ENCODE assay signal across 14 cellular contexts in genomic region chr6:44800171-44800671, GRCh38.
DNase-seq lines count a peak whose midpoint lies in the region; TF ChIP-seq lines count a peak whose summit lies in the region.
"Had no signal": no experiment of that assay in that cellular context is flagged by ENCODE, and none has a peak within 500 bp of the region (broad histone marks: within the 10 kb centered on the region; RNA-seq: fewer than 3 reads in every experiment).

No MANE protein-coding gene starts in this region.

- H3K4me1 Mint-ChIP-seq in brain (peaks cover 24% of the 10 kb centered on the region), glutamatergic neuron (ENCODE audit: low read depth, unreplicated experiment) (no peaks in the 10 kb centered on the region)
- H3K4me1 Mint-ChIP-seq: activated naive CD4-positive, alpha-beta T cell treated with anti-CD3 and anti-CD28 coated beads, Interleukin-2, amount 50 U/mL, for 24 hours had no signal

- H3K27ac Mint-ChIP-seq in brain, result peak overlapping the region in 3 of 5 experiments; percentile 9 to 17 (median 14)
- no peak overlapping the region for H3K27ac Mint-ChIP-seq in glutamatergic neuron (ENCODE audit: unreplicated experiment)
- H3K27ac Mint-ChIP-seq: activated naive CD4-positive, alpha-beta T cell treated with anti-CD3 and anti-CD28 coated beads, Interleukin-2, amount 50 U/mL, for 24 hours; stimulated activated naive CD8-positive, alpha-beta T cell treated with anti-CD3 and anti-CD28 coated beads, Interleukin-15, Interleukin-2, amounts not matched to agents 100 ng/mL and 50 ng/mL, for 24 hours had no signal

- H3K4me3 ChIP-seq in HAP-1, result no peak overlapping the region
- H3K4me3 ChIP-seq: BLaER1 treated with 17β-estradiol and CSF1 and Interleukin-3, amounts not matched to agents 10 nM and 100 nM had no signal

- H3K9me3 Mint-ChIP-seq in brain (peaks cover 0 to 4% (median 2%) of the 10 kb centered on the region in 5 experiments), glutamatergic neuron (ENCODE audit: unreplicated experiment) (peaks cover 3% of the 10 kb centered on the region)
- H3K9me3 Mint-ChIP-seq: activated naive CD4-positive, alpha-beta T cell treated with anti-CD3 and anti-CD28 coated beads, Interleukin-2, amount 50 U/mL, for 24 hours; stimulated activated naive CD8-positive, alpha-beta T cell treated with anti-CD3 and anti-CD28 coated beads, Interleukin-15, Interleukin-2, amounts not matched to agents 100 ng/mL and 50 ng/mL, for 24 hours had no signal

- DNase-seq in HT-29 (ENCODE audit: low spot score) (peak; percentile 63), left kidney (ENCODE audit: low read depth, low spot score) (peak; percentile 72), glutamatergic neuron (no peak), NCI-H187 (lab: John Stamatoyannopoulos, UW) (no peak), HAP-1 (ENCODE audit: low spot score in 2 of 2) (no peak)
- no peak for DNase-seq in NK-92 treated with Interleukin-12 subunit alpha and Interleukin-12 subunit beta, amount 100 ng/mL, for 24 hours (lab: John Stamatoyannopoulos, UW)
- DNase-seq: HCEC 1CT, hippocampal formation had no signal

- H3K4me1 ChIP-seq in HAP-1, result peaks cover 19% of the 10 kb centered on the region

- H3K27me3 Mint-ChIP-seq in brain (peaks cover 3% of the 10 kb centered on the region), glutamatergic neuron (ENCODE audit: unreplicated experiment) (no peaks in the 10 kb centered on the region)

- no peak for TF ChIP-seq CTCF in 22Rv1 (IDR thresholded peaks at IDR 0.05)
- no peak for TF ChIP-seq CTCF in brain (conservative IDR thresholded peaks at IDR 0.05)
- TF ChIP-seq CTCF in glutamatergic neuron (IDR thresholded peaks at IDR 0.05; ENCODE audit: partially characterized antibody, unreplicated experiment), result no peak

- H3K27me3 ChIP-seq in HAP-1 (ENCODE audit: low read depth), result no peaks in the 10 kb centered on the region
- H3K27me3 ChIP-seq: BLaER1 treated with 17β-estradiol and CSF1 and Interleukin-3, amounts not matched to agents 10 nM and 100 nM had no signal

- in situ Hi-C loops in HAP-1 (cut with MboI; ENCODE audit: low sequenced_read_pairs), result no loop called here

- H3K27ac ChIP-seq in 22Rv1, result peak overlapping the region; percentile 35
- H3K27ac ChIP-seq: BLaER1 treated with 17β-estradiol and CSF1 and Interleukin-3, amounts not matched to agents 10 nM and 100 nM; HL-60 had no signal

- H3K36me3 ChIP-seq in HAP-1 (replicated peaks), result no peaks in the 10 kb centered on the region
- H3K36me3 ChIP-seq: BLaER1 treated with 17β-estradiol and CSF1 and Interleukin-3, amounts not matched to agents 10 nM and 100 nM had no signal

- no peaks in the 10 kb centered on the region for H3K9me3 ChIP-seq in HAP-1
- H3K9me3 ChIP-seq: BLaER1 treated with 17β-estradiol and CSF1 and Interleukin-3, amounts not matched to agents 10 nM and 100 nM had no signal

- H3K4me3 Mint-ChIP-seq in brain (peak overlapping the region in 3 of 5 experiments; percentile 3 to 16 (median 13)), glutamatergic neuron (ENCODE audit: unreplicated experiment) (no peak overlapping the region)
- H3K4me3 Mint-ChIP-seq: activated naive CD4-positive, alpha-beta T cell treated with anti-CD3 and anti-CD28 coated beads, Interleukin-2, amount 50 U/mL, for 24 hours; stimulated activated naive CD8-positive, alpha-beta T cell treated with anti-CD3 and anti-CD28 coated beads, Interleukin-15, Interleukin-2, amounts not matched to agents 100 ng/mL and 50 ng/mL, for 24 hours had no signal

- H3K36me3 Mint-ChIP-seq in brain, result no peaks in the 10 kb centered on the region
- H3K36me3 Mint-ChIP-seq in glutamatergic neuron (ENCODE audit: unreplicated experiment), result no peaks in the 10 kb centered on the region
- H3K36me3 Mint-ChIP-seq: activated naive CD4-positive, alpha-beta T cell treated with anti-CD3 and anti-CD28 coated beads, Interleukin-2, amount 50 U/mL, for 24 hours had no signal

Comparison
In these comparisons a context has a peak if more than half of its experiments do, and no peak if none do; other contexts are left out.
1. DNase-seq: peak in HT-29 (single experiment) and left kidney (single experiment); none in NK-92 treated with Interleukin-12 subunit alpha and Interleukin-12 subunit beta, amount 100 ng/mL, for 24 hours (single experiment), glutamatergic neuron (single experiment), NCI-H187 (0 of 2) and HAP-1 (0 of 2).